ENCODE assay signal across 8 cellular contexts in genomic region chr20:47784599-47785320, GRCh38. TPM values are rescaled to one million over a fixed set of nuclear protein-coding genes. Genes with fewer than 3 reads are reported as not detected.
DNase-seq lines count a peak whose midpoint lies in the region; ATAC-seq and TF ChIP-seq lines count a peak whose summit lies in the region.

No MANE protein-coding gene starts in this region.

- CTCF ChIA-PET in AG04449 (lab: Yijun Ruan, JAX), result interaction anchor here (0.9 to 2.8 kb wide), 4 partner anchors 12 to 836 kb away, joined by 3 to 20 read pairs (median 6); no protein-coding TSS in a partner anchor

- peak overlapping the region; percentile 20 to 54 (median 32) for H3K9ac ChIP-seq in skeletal muscle tissue (ENCODE audit: low read depth in 1 of 3, low read length in 3 of 3)

- TF ChIP-seq CTCF in AG04449 (IDR thresholded peaks at IDR 0.05; ENCODE audit: insufficient read depth, low read length, missing control alignments) (peak; percentile 13), HFF-Myc (IDR thresholded peaks at IDR 0.05; ENCODE audit: low read depth, low read length, missing control alignments) (peak; percentile 27), ascending aorta (IDR thresholded peaks at IDR 0.05) (peak in 2 of 3 experiments; percentile 5 to 30)

- peak overlapping the region; percentile 50 to 54 for H3K27ac ChIP-seq in ascending aorta
- H3K27ac ChIP-seq in skeletal muscle tissue (ENCODE audit: low read depth, low read length), result peak overlapping the region; percentile 51

- H3K4me1 ChIP-seq in ascending aorta (peaks cover 0 to 9% of the 10 kb centered on the region in 2 donors), skeletal muscle tissue (ENCODE audit: control insufficient read depth in 3 of 3, insufficient read depth in 3 of 3, low read length in 3 of 3) (peaks cover 17 to 33% (median 22%) of the 10 kb centered on the region in 3 donors)

- no peaks in the 10 kb centered on the region for H3K36me3 ChIP-seq in ascending aorta
- H3K36me3 ChIP-seq in skeletal muscle tissue (ENCODE audit: control insufficient read depth in 3 of 3, insufficient read depth in 3 of 3, low read length in 3 of 3), result no peaks in the 10 kb centered on the region

- ATAC-seq in HG03378 (IDR thresholded peaks at IDR 0.05; ENCODE audit: unreplicated experiment) (no peak), HG03175 (IDR thresholded peaks at IDR 0.05; ENCODE audit: unreplicated experiment) (no peak), GM18511 (IDR thresholded peaks at IDR 0.05; ENCODE audit: unreplicated experiment) (no peak)

- intact Hi-C loops in ascending aorta (cut with DNase I), result loop anchor here (5.0 to 10.0 kb wide), 2 partner anchors 57 to 1040 kb away; partner anchors contain the start of gene PREX1

- no peaks in the 10 kb centered on the region for H3K9me3 ChIP-seq in ascending aorta
- H3K9me3 ChIP-seq in iPS-18c (ENCODE audit: control insufficient read depth, insufficient read depth, low read length), result no peaks in the 10 kb centered on the region
- H3K9me3 ChIP-seq in skeletal muscle tissue (ENCODE audit: control insufficient read depth in 3 of 3, low read length in 3 of 3), result no peaks in the 10 kb centered on the region

- H3K27me3 ChIP-seq in ascending aorta (no peaks in the 10 kb centered on the region), skeletal muscle tissue (ENCODE audit: control insufficient read depth in 3 of 3, insufficient read depth in 3 of 3, low read length in 3 of 3) (peaks cover 30 to 38% (median 37%) of the 10 kb centered on the region in 3 donors)

- POLR2A ChIA-PET in AG04449 (lab: Yijun Ruan, JAX), result no interaction called here

- H3K4me3 ChIP-seq in AG04449 (ENCODE audit: low read depth, low read length) (peak overlapping the region; percentile 66), HFF-Myc (replicated peaks; ENCODE audit: low read depth, low read length) (peak overlapping the region; percentile 64), ascending aorta (peak overlapping the region; percentile 73 to 74), iPS-18c (ENCODE audit: insufficient read depth, low read depth, low read length) (peak overlapping the region; percentile 65), skeletal muscle tissue (ENCODE audit: low read length in 3 of 3) (peak overlapping the region; percentile 54 to 75 (median 61))

- no peak for DNase-seq in AG04449 (ENCODE audit: low read depth, low spot score)
- no peak for DNase-seq in HFF-Myc (ENCODE audit: extremely low read depth, low read depth)
- no peak for DNase-seq in ascending aorta (ENCODE audit: low spot score in 2 of 2)

RNA-seq across cellular contexts. Expression of gene SULF2, which starts 0.5 kb away (rescaled TPM):
- total RNA-seq in ascending aorta (194 TPM), skeletal muscle tissue (32.9 TPM)
